ENCODE assay signal across 2 cellular contexts in the genomic region with DNA sequence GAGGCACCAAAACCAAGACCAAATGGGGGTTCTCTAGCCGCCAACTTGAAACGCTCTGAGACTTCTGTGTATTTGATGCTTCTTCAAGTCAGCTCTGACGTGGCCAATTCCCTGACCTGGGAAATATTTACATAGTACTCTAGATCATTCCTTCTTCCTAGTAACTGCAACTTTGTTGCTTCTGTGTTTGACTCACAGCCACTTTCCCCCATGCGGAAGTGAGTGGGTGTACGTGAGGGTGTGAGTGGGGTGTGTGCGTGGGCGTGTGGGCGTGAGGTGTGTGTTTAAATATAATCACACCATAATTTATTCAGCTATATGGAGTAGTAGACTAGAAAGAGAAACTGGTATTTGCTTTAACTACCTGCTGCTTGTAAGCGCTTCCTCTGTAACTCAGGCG.
TF ChIP-seq lines count a peak whose summit lies in the region.

No MANE protein-coding gene starts in this region.

TF ChIP-seq in HEK293, 187 proteins besides CTCF, POLR2A, EP300 and RAD21 (continued from another document):
- TF ChIP-seq, protein P1, sequence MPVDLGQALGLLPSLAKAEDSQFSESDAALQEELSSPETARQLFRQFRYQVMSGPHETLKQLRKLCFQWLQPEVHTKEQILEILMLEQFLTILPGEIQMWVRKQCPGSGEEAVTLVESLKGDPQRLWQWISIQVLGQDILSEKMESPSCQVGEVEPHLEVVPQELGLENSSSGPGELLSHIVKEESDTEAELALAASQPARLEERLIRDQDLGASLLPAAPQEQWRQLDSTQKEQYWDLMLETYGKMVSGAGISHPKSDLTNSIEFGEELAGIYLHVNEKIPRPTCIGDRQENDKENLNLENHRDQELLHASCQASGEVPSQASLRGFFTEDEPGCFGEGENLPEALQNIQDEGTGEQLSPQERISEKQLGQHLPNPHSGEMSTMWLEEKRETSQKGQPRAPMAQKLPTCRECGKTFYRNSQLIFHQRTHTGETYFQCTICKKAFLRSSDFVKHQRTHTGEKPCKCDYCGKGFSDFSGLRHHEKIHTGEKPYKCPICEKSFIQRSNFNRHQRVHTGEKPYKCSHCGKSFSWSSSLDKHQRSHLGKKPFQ (tag by site-specific recombination; IDR thresholded peaks at IDR 0.05): no peak
- TF ChIP-seq SCRT2 (tag by site-specific recombination; IDR thresholded peaks at IDR 0.05) (no peak), ZFHX2 (tag by site-specific recombination; conservative IDR thresholded peaks at IDR 0.05) (peak; percentile 92), EGR2 (tag by site-specific recombination; IDR thresholded peaks at IDR 0.05; ENCODE audit: low read depth) (peak; percentile 95), TRIM28 (IDR thresholded peaks at IDR 0.05; ENCODE audit: borderline replicate concordance, low read length) (no peak), KLF10 (tag by site-specific recombination; IDR thresholded peaks at IDR 0.05) (peak; percentile 38; the same call in 1 of the 2 replicates), MYNN (tag by site-specific recombination; IDR thresholded peaks at IDR 0.05; ENCODE audit: borderline replicate concordance) (no peak), ZNF624 (tag by site-specific recombination; IDR thresholded peaks at IDR 0.05) (no peak), ZNF621 (tag by site-specific recombination; IDR thresholded peaks at IDR 0.05) (no peak), ZNF112 (tag by site-specific recombination; IDR thresholded peaks at IDR 0.05) (no peak), ZNF324 (tag by site-specific recombination; IDR thresholded peaks at IDR 0.05) (no peak), ZNF76 (tag by site-specific recombination; IDR thresholded peaks at IDR 0.05; ENCODE audit: borderline replicate concordance, low read depth) (no peak), ZNF776 (tag by site-specific recombination; IDR thresholded peaks at IDR 0.05; ENCODE audit: borderline replicate concordance) (no peak), ZNF560 (tag by site-specific recombination; IDR thresholded peaks at IDR 0.05; ENCODE audit: borderline replicate concordance) (no peak), ZBTB8A (tag by site-specific recombination; IDR thresholded peaks at IDR 0.05) (no peak), ZNF785 (tag by site-specific recombination; IDR thresholded peaks at IDR 0.05) (no peak), KLF1 (tag by site-specific recombination; IDR thresholded peaks at IDR 0.05) (peak; percentile 46; the same call in 1 of the 2 replicates), TCF7L2 (IDR thresholded peaks at IDR 0.05; ENCODE audit: borderline replicate concordance, low read depth, low read length) (no peak), ZNF416 (tag by site-specific recombination; IDR thresholded peaks at IDR 0.05) (no peak), ZNF548 (tag by site-specific recombination; IDR thresholded peaks at IDR 0.05) (no peak), ZNF707 (tag by site-specific recombination; IDR thresholded peaks at IDR 0.05) (no peak), HOXC10 (CRISPR knock-in tag; IDR thresholded peaks at IDR 0.05) (no peak), GLI2 (tag by site-specific recombination; IDR thresholded peaks at IDR 0.05; ENCODE audit: borderline replicate concordance, low read depth) (no peak), ZNF148 (tag by site-specific recombination; IDR thresholded peaks at IDR 0.05; ENCODE audit: borderline replicate concordance) (no peak)
- TF ChIP-seq, protein P2, sequence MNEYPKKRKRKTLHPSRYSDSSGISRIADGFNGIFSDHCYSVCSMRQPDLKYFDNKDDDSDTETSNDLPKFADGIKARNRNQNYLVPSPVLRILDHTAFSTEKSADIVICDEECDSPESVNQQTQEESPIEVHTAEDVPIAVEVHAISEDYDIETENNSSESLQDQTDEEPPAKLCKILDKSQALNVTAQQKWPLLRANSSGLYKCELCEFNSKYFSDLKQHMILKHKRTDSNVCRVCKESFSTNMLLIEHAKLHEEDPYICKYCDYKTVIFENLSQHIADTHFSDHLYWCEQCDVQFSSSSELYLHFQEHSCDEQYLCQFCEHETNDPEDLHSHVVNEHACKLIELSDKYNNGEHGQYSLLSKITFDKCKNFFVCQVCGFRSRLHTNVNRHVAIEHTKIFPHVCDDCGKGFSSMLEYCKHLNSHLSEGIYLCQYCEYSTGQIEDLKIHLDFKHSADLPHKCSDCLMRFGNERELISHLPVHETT (tag by site-specific recombination; IDR thresholded peaks at IDR 0.05): no peak
- TF ChIP-seq, protein P3, sequence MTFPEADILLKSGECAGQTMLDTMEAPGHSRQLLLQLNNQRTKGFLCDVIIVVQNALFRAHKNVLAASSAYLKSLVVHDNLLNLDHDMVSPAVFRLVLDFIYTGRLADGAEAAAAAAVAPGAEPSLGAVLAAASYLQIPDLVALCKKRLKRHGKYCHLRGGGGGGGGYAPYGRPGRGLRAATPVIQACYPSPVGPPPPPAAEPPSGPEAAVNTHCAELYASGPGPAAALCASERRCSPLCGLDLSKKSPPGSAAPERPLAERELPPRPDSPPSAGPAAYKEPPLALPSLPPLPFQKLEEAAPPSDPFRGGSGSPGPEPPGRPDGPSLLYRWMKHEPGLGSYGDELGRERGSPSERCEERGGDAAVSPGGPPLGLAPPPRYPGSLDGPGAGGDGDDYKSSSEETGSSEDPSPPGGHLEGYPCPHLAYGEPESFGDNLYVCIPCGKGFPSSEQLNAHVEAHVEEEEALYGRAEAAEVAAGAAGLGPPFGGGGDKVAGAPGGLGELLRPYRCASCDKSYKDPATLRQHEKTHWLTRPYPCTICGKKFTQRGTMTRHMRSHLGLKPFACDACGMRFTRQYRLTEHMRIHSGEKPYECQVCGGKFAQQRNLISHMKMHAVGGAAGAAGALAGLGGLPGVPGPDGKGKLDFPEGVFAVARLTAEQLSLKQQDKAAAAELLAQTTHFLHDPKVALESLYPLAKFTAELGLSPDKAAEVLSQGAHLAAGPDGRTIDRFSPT (tag by site-specific recombination; IDR thresholded peaks at IDR 0.05): no peak
TF ChIP-seq in HEK293: peak in this region for 4.

TF ChIP-seq in K562, 482 proteins besides CTCF, POLR2A, EP300 and RAD21 (continued from another document):
- TF ChIP-seq HOMEZ (CRISPR knock-in tag; IDR thresholded peaks at IDR 0.05) (no peak), MCM5 (IDR thresholded peaks at IDR 0.05; ENCODE audit: low read depth) (no peak), HNRNPUL1 (IDR thresholded peaks at IDR 0.05; ENCODE audit: low read length) (peak; percentile 74; the same call in 1 of the 2 replicates), TEAD4 (IDR thresholded peaks at IDR 0.05; ENCODE audit: low read length) (peak; percentile 72; the same call in 1 of the 2 replicates), TEAD4 (CRISPR knock-in tag; IDR thresholded peaks at IDR 0.05; ENCODE audit: borderline replicate concordance) (no peak), ZNF436 (CRISPR knock-in tag; IDR thresholded peaks at IDR 0.05) (no peak), DACH1 (IDR thresholded peaks at IDR 0.05; ENCODE audit: partially characterized antibody) (no peak), SMARCA5 (IDR thresholded peaks at IDR 0.05) (no peak)
